ENCODE assay signal across 15 cellular contexts in genomic region chr18:10343778-10344177, GRCh38.
DNase-seq lines count a peak whose midpoint lies in the region; ATAC-seq lines count a peak whose summit lies in the region.
"Had no signal": no experiment of that assay in that cellular context is flagged by ENCODE, and none has a peak within 500 bp of the region (broad histone marks: within the 10 kb centered on the region; RNA-seq: fewer than 3 reads in every experiment).

No MANE protein-coding gene starts in this region.

- in situ Hi-C loops in G401 (cut with HindIII; ENCODE audit: low sequenced_read_pairs): no loop called here

- ATAC-seq in GM21447 (IDR thresholded peaks at IDR 0.05; ENCODE audit: unreplicated experiment) (no peak), HG02610 (IDR thresholded peaks at IDR 0.05; ENCODE audit: unreplicated experiment) (no peak)
- ATAC-seq: A549, HepG2 had no signal

- peak; percentile 20 for DNase-seq in G401 (ENCODE audit: low spot score)
- DNase-seq in caudate nucleus (lab: John Stamatoyannopoulos, UW): peak in 55 of 61 donors; percentile 5 to 84 (median 53)
- peak in 42 of 51 donors; percentile 7 to 84 (median 56) for DNase-seq in hypothalamus (lab: John Stamatoyannopoulos, UW)
- peak; percentile 19 to 94 (median 56) for DNase-seq in posterior cingulate gyrus
- DNase-seq in HK-2 (ENCODE audit: unreplicated experiment): no peak
- DNase-seq in NCI-H748 treated with DMSO at 0.1 percent for 48 hours (lab: John Stamatoyannopoulos, UW): no peak
- DNase-seq: NCI-H1048, NCI-H146, NCI-H2081 treated with DMSO at 0.1 percent for 48 hours, NCI-H510A treated with DMSO at 0.1 percent for 48 hours had no signal

- peak overlapping the region; percentile 55 for H3K27ac ChIP-seq in caudate nucleus (ENCODE audit: low read depth, low read length)
- H3K27ac ChIP-seq: A549, KMS-11 had no signal

- intact Hi-C loops in posterior cingulate gyrus (cut with DNase I): no loop called here

Comparison
In these comparisons a context has a peak if more than half of its experiments do, and no peak if none do; other contexts are left out.
1. DNase-seq: peak in G401 (single experiment), caudate nucleus (55 of 61), hypothalamus (42 of 51) and posterior cingulate gyrus (10 of 10); none in HK-2 (single experiment) and NCI-H748 treated with DMSO at 0.1 percent for 48 hours (single experiment).